Comparison of ENCODE assay signal across 17 cellular contexts in the genomic region with DNA sequence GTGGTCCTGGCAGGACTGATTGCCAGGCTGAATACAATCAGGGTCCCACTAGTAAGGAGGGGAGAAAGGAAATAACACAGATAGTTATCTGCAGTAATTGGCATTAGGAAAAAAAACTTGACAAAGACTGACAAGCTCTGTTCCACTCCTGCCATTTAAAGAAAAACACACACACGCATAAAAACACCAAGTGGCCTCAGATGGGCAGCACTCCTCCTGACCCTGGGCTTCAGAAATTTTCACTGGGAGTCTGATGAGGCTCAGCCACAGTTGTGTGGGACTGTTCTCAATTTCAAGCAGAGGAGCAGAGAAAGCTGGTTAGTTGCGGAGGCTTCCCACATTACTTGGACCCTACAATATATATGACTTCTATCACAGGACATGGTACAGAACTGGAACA.
DNase-seq lines count a peak whose midpoint lies in the region; ATAC-seq, FAIRE-seq and TF ChIP-seq lines count a peak whose summit lies in the region.
"Had no signal": no experiment of that assay in that cellular context is flagged by ENCODE, and none has a peak within 500 bp of the region (broad histone marks: within the 10 kb centered on the region; RNA-seq: fewer than 3 reads in every experiment).

No MANE protein-coding gene starts in this region.

- ATAC-seq in Right ventricle myocardium inferior (peak; percentile 12), GM12878 (no peak), HepG2 (peak; percentile 23)
- ATAC-seq in activated naive CD4-positive, alpha-beta T cell treated with anti-CD3 and anti-CD28 coated beads, Interleukin-2, amount 50 U/mL, for 72 hours = no peak

- peaks cover 5 to 39% of the 10 kb centered on the region in 2 donors for H3K36me3 Mint-ChIP-seq in activated naive CD4-positive, alpha-beta T cell treated with anti-CD3 and anti-CD28 coated beads, Interleukin-2, amount 50 U/mL, for 72 hours
- H3K36me3 Mint-ChIP-seq: naive B cell had no signal

- DNase-seq in Right ventricle myocardium inferior (ENCODE audit: missing footprints) (no peak), cardiac septum (ENCODE audit: low spot score) (no peak), GM12878 (ENCODE audit: low read depth, low spot score) (no peak), HepG2 (ENCODE audit: low spot score) (no peak), hypothalamus (lab: John Stamatoyannopoulos, UW) (no peak), AML-193 (lab: John Stamatoyannopoulos, UW) (no peak), colonic mucosa (no peak)
- no peak for DNase-seq in activated naive CD4-positive, alpha-beta T cell treated with anti-CD3 and anti-CD28 coated beads, Interleukin-2, amount 50 U/mL, for 72 hours (ENCODE audit: low spot score in 2 of 2)
- DNase-seq: activated naive CD8-positive, alpha-beta T cell treated with anti-CD3 and anti-CD28 coated beads, Interleukin-2, amount 10 ng/mL, durations not matched to agents 7 days and 5 days; DMS53; head of caudate nucleus; naive B cell; NCI-H1105; NCI-H2227 treated with DMSO at 0.1 percent for 48 hours; stimulated activated naive CD4-positive, alpha-beta T cell; SW 1271 had no signal

- no peaks in the 10 kb centered on the region for H3K27me3 ChIP-seq in GM12878 (replicated peaks in 1 of 2; ENCODE audit: control insufficient read depth in 2 of 2, insufficient read depth in 2 of 2, low read length in 1 of 2)
- H3K27me3 ChIP-seq in HepG2 (ENCODE audit: control insufficient read depth in 1 of 2, insufficient read depth in 2 of 2, low read length in 2 of 2) = no peaks in the 10 kb centered on the region
- no peaks in the 10 kb centered on the region for H3K27me3 ChIP-seq in colonic mucosa

- H3K4me1 ChIP-seq in GM12878 (ENCODE audit: control insufficient read depth, insufficient read depth, low read length) (peaks cover 37% of the 10 kb centered on the region), HepG2 (ENCODE audit: insufficient read depth, low read length) (peaks cover 32% of the 10 kb centered on the region), colonic mucosa (no peaks in the 10 kb centered on the region)
- H3K4me1 ChIP-seq: HAP-1 had no signal

- H3K4me2 ChIP-seq in GM12878 (ENCODE audit: control insufficient read depth, insufficient read depth) (no peak overlapping the region), HepG2 (ENCODE audit: low read depth, low read length) (no peak overlapping the region)

- no peak overlapping the region for H2AFZ ChIP-seq in GM12878 (ENCODE audit: control insufficient read depth, low read depth, low read length)
- no peak overlapping the region for H2AFZ ChIP-seq in HepG2 (ENCODE audit: low read length)

- H4K20me1 ChIP-seq in GM12878 (ENCODE audit: control insufficient read depth, insufficient read depth) (0 out of 2 replicates have a peak, but pooled peaks cover 7% of the 10 kb centered on the region), HepG2 (ENCODE audit: insufficient read depth, low read length) (peaks cover 37% of the 10 kb centered on the region)

- TF ChIP-seq EP300 in GM12878 (IDR thresholded peaks at IDR 0.05; ENCODE audit: borderline replicate concordance in 1 of 2, control insufficient read depth in 1 of 2, low read depth in 2 of 2, low read length in 2 of 2) (no peak), HepG2 (IDR thresholded peaks at IDR 0.05; ENCODE audit: low read depth in 2 of 2, low read length in 2 of 2) (no peak), HepG2 (CRISPR knock-in tag; IDR thresholded peaks at IDR 0.05; ENCODE audit: borderline replicate concordance) (no peak)

- RAD21 ChIA-PET in GM12878 (lab: Charles Lee; ENCODE audit: unreplicated experiment) = no interaction called here

- H3K9me3 ChIP-seq in GM12878 (replicated peaks; ENCODE audit: control insufficient read depth, insufficient read depth, low read length) = no peaks in the 10 kb centered on the region
- H3K9me3 ChIP-seq in HepG2 (ENCODE audit: low read length) = no peaks in the 10 kb centered on the region
- no peaks in the 10 kb centered on the region for H3K9me3 ChIP-seq in colonic mucosa
- H3K9me3 ChIP-seq: HAP-1 had no signal

- SMC1A ChIA-PET in GM12878 (lab: Charles Lee; ENCODE audit: uncharacterized antibody, unreplicated experiment) = interaction anchor here (1.2 to 1.5 kb wide), 2 partner anchors 12 to 14 kb away, joined by 3 to 6 read pairs; no protein-coding TSS in a partner anchor

- H3K9me3 Mint-ChIP-seq in activated naive CD4-positive, alpha-beta T cell treated with anti-CD3 and anti-CD28 coated beads, Interleukin-2, amount 50 U/mL, for 72 hours = no peaks in the 10 kb centered on the region
- H3K9me3 Mint-ChIP-seq: activated naive CD8-positive, alpha-beta T cell treated with anti-CD3 and anti-CD28 coated beads, Interleukin-2, amount 10 ng/mL, durations not matched to agents 7 days and 5 days; naive B cell had no signal

- TF ChIP-seq CTCF in GM12878 (IDR thresholded peaks at IDR 0.05 in 2 of 3, conservative IDR thresholded peaks at IDR 0.05 in 1 of 3; ENCODE audit: control insufficient read depth in 2 of 3, extremely low read depth in 1 of 3, insufficient read depth in 1 of 3, low read depth in 3 of 3, low read length in 3 of 3) = no peak
- TF ChIP-seq CTCF in HepG2 (CRISPR knock-in tag; IDR thresholded peaks at IDR 0.05) = no peak
- TF ChIP-seq CTCF in colonic mucosa (IDR thresholded peaks at IDR 0.05) = no peak

- H3K27ac Mint-ChIP-seq in activated naive CD4-positive, alpha-beta T cell treated with anti-CD3 and anti-CD28 coated beads, Interleukin-2, amount 50 U/mL, for 72 hours = no peak overlapping the region
- H3K27ac Mint-ChIP-seq: activated naive CD8-positive, alpha-beta T cell treated with anti-CD3 and anti-CD28 coated beads, Interleukin-2, amount 10 ng/mL, durations not matched to agents 7 days and 5 days had no signal

- in situ Hi-C loops in GM12878 (cut with MboI) = no loop called here
- in situ Hi-C loops in HepG2 (cut with HindIII; ENCODE audit: extremely low pct_ligation_motif_present, low pct_unique_long_range_greater_than_20kb) = no loop called here

- CTCF ChIA-PET in GM12878 (lab: Yijun Ruan, JAX) = interaction anchor here (1.1 to 1.9 kb wide), 4 partner anchors 11 to 118 kb away, joined by 3 to 4 read pairs (median 4); no protein-coding TSS in a partner anchor
- CTCF ChIA-PET in HepG2 (lab: Yijun Ruan, JAX; ENCODE audit: low intra/inter-chr PET ratio, low total read pairs) = no interaction called here

- no peak for TF ChIP-seq RAD21 in GM12878 (IDR thresholded peaks at IDR 0.05; ENCODE audit: insufficient read depth, low read depth, low read length)
- no peak for TF ChIP-seq RAD21 in HepG2 (CRISPR knock-in tag; IDR thresholded peaks at IDR 0.05)

- peaks cover 4 to 16% of the 10 kb centered on the region in 2 experiments for H3K36me3 ChIP-seq in GM12878 (ENCODE audit: control insufficient read depth in 2 of 2, insufficient read depth in 2 of 2, low read length in 1 of 2)
- H3K36me3 ChIP-seq in HepG2 (replicated peaks in 1 of 2; ENCODE audit: control insufficient read depth in 1 of 2, insufficient read depth in 2 of 2, low read length in 2 of 2) = peaks cover 0 to under 1% of the 10 kb centered on the region in 2 experiments; a peak in 4 of 5 replicates
- no peaks in the 10 kb centered on the region for H3K36me3 ChIP-seq in colonic mucosa

- H3K9ac ChIP-seq in GM12878 (ENCODE audit: control insufficient read depth, insufficient read depth, low read length) (no peak overlapping the region), HepG2 (ENCODE audit: insufficient read depth, low read depth, low read length) (no peak overlapping the region), colonic mucosa (ENCODE audit: low read depth in 2 of 2, low read length in 2 of 2) (no peak overlapping the region)

- no TSS peak for BruUV-seq in GM12878 (replicated peaks; lab: Mats Ljungman, UMichigan)
- BruUV-seq in HepG2 (replicated peaks; lab: Mats Ljungman, UMichigan) = no TSS peak

- TF ChIP-seq POLR2A in GM12878 (IDR thresholded peaks at IDR 0.05; ENCODE audit: low read depth, low read length) (0 out of 2 replicates have a peak, but pooled peaks have one; percentile 24), HepG2 (IDR thresholded peaks at IDR 0.05; ENCODE audit: insufficient read depth in 1 of 2, low read depth in 2 of 2, low read length in 2 of 2) (no peak)

- 58% methylated on average over 2 of the region's 2 CpGs for WGBS in GM12878 (ENCODE audit: insufficient coverage, insufficient replicate concordance, low lambda C conversion rate, missing lambda C conversion rate)
- WGBS in HepG2 (ENCODE audit: low lambda C conversion rate) = 91% methylated on average over 2 of the region's 2 CpGs

- H3K79me2 ChIP-seq in GM12878 (ENCODE audit: control insufficient read depth, insufficient read depth, low read length) (peaks cover 34% of the 10 kb centered on the region), HepG2 (ENCODE audit: insufficient read depth, low read length) (peaks cover 14% of the 10 kb centered on the region)

- no peak for FAIRE-seq in GM12878 (lab: Jason Lieb, UNC)
- FAIRE-seq in HepG2 (lab: Jason Lieb, UNC) = no peak

- H3K4me3 ChIP-seq in GM12878 (no peak overlapping the region), HepG2 (replicated peaks in 1 of 3; ENCODE audit: insufficient read depth in 1 of 3, low read depth in 2 of 3, low read length in 3 of 3) (no peak overlapping the region), colonic mucosa (no peak overlapping the region)
- H3K4me3 ChIP-seq: HAP-1 had no signal

- POLR2A ChIA-PET in GM12878 (lab: Charles Lee) (no interaction called here), HepG2 (lab: Yijun Ruan, JAX) (interaction anchor here (1.2 kb wide), 1 partner anchor 16 kb away, joined by 4 read pairs; no protein-coding TSS in a partner anchor)

- H3K27ac ChIP-seq in GM12878 (ENCODE audit: control insufficient read depth, insufficient read depth) = no peak overlapping the region; the same call in 1 of the 2 replicates
- H3K27ac ChIP-seq in HepG2 (ENCODE audit: extremely low read length, insufficient read depth, low read length) = no peak overlapping the region
- no peak overlapping the region for H3K27ac ChIP-seq in colonic mucosa

- intact Hi-C loops in Right ventricle myocardium inferior (cut with DNase I) (no loop called here), cardiac septum (cut with DNase I) (no loop called here), GM12878 (cut with micrococcal nuclease; ENCODE audit: unreplicated experiment) (no loop called here), HepG2 (cut with micrococcal nuclease; ENCODE audit: unreplicated experiment) (no loop called here), colonic mucosa (cut with DNase I) (no loop called here)

TF ChIP-seq in GM12878, 131 proteins besides CTCF, POLR2A, EP300 and RAD21 (continues in another document):
- no peak for TF ChIP-seq TAF1 (IDR thresholded peaks at IDR 0.05; ENCODE audit: borderline replicate concordance, low read depth, low read length)
- no peak for TF ChIP-seq HDAC2 (IDR thresholded peaks at IDR 0.05)
- no peak for TF ChIP-seq STAT1 (conservative IDR thresholded peaks at IDR 0.05)
- TF ChIP-seq NFXL1 (IDR thresholded peaks at IDR 0.05; ENCODE audit: borderline replicate concordance) = no peak
- TF ChIP-seq MTA2 (IDR thresholded peaks at IDR 0.05; ENCODE audit: low read depth) = no peak

TF ChIP-seq in HepG2, 621 proteins besides CTCF, POLR2A, EP300 and RAD21 (continues in another document):
- 0 out of 2 replicates have a peak, but pooled peaks have one; percentile 58 for TF ChIP-seq POLR2G (IDR thresholded peaks at IDR 0.05; ENCODE audit: low read depth, low read length)

Comparison
In these comparisons a context has a peak if more than half of its experiments do, and no peak if none do; other contexts are left out.
1. ATAC-seq: peak in Right ventricle myocardium inferior (single experiment) and HepG2 (single experiment); none in GM12878 (single experiment) and activated naive CD4-positive, alpha-beta T cell treated with anti-CD3 and anti-CD28 coated beads, Interleukin-2, amount 50 U/mL, for 72 hours (0 of 2).